ENCODE assay signal across 13 cellular contexts in the genomic region with DNA sequence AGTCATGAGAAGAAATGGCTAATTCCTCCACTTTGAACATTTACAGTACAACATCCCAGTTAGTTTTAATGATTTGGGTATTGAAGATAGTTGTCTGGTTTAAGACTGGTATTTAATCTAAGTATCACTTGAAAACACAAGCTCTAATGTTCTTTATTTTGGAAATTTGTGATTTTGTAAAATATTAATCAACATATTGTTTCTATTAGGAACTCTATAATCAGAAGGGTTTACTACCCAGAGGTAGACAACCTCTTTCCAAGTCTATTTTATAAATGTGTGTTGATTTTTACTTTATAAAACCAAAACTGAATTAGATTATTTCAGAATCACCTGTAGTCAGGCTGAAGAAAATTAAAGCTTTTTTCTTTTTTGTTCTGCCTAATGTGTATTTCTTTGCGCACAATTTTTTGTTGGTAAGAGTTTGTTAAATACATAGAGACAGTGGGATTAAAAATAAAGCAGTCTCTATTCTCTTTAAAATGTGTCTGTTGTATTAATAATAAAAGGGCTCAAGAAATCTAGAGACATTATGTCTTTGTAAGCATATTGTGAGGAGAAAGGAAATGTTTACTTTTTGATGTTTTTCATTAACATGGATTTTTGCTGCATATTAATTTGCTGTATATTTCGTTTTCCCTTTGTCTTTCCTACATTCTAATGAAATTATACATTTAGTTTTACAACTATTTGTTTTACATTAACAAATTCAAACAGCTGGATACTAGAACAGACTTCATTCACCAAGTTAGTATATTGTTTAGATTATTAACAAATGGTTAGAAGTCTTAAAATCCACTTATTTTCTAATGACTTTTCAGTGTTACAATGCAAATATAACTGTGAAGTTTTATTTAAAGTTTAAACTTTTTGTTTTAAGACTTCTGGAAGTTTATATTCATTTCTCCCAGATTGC. TPM values are rescaled to one million over a fixed set of nuclear protein-coding genes. Genes with fewer than 3 reads are reported as not detected.
DNase-seq lines count a peak whose midpoint lies in the region; ATAC-seq, FAIRE-seq and TF ChIP-seq lines count a peak whose summit lies in the region.
"Had no signal": no experiment of that assay in that cellular context is flagged by ENCODE, and none has a peak within 500 bp of the region (broad histone marks: within the 10 kb centered on the region; RNA-seq: fewer than 3 reads in every experiment).

No MANE protein-coding gene starts in this region.

- H3K4me3 ChIP-seq in HepG2 (replicated peaks in 1 of 3; ENCODE audit: insufficient read depth in 1 of 3, low read depth in 2 of 3, low read length in 3 of 3) (peak overlapping the region; percentile 82 to 95 (median 93); a peak in 4 of 6 replicates), right lobe of liver (no peak overlapping the region), WERI-Rb-1 (ENCODE audit: low read depth, low read length) (peak overlapping the region; percentile 68), fibroblast of the aortic adventitia (ENCODE audit: low read depth, low read length) (peak overlapping the region; percentile 37), vagina (no peak overlapping the region)

- DNase-seq in HepG2 (ENCODE audit: low spot score) (no peak), right lobe of liver (no peak), WERI-Rb-1 (no peak), fibroblast of the aortic adventitia (ENCODE audit: low read depth) (no peak), vagina (ENCODE audit: extremely low spot score in 2 of 2) (no peak), GM13977 (ENCODE audit: low spot score) (no peak), GM20000 (ENCODE audit: low spot score) (no peak), 8988T (no peak)
- DNase-seq: kidney; NCI-H446 treated with DMSO at 0.1 percent for 48 hours; stimulated activated CD4-positive, alpha-beta T cell treated with anti-CD3 and anti-CD28 coated beads, Interleukin-4, amount 100 ng/mL, for 4 hours had no signal

- H3K27ac ChIP-seq in HepG2 (ENCODE audit: extremely low read length, insufficient read depth, low read length) (no peak overlapping the region), right lobe of liver (no peak overlapping the region), WERI-Rb-1 (peak overlapping the region; percentile 97), vagina (peak overlapping the region; percentile 99)
- H3K27ac ChIP-seq: SJSA1 had no signal

- TF ChIP-seq EP300 in HepG2 (IDR thresholded peaks at IDR 0.05; ENCODE audit: low read depth in 2 of 2, low read length in 2 of 2), result no peak
- no peak for TF ChIP-seq EP300 in HepG2 (CRISPR knock-in tag; IDR thresholded peaks at IDR 0.05; ENCODE audit: borderline replicate concordance)

- WGBS in HepG2 (ENCODE audit: low lambda C conversion rate), result 74% methylated on average over 2 of the region's 2 CpGs
- WGBS in right lobe of liver (ENCODE audit: insufficient coverage, low coverage, low lambda C conversion rate, missing lambda C conversion rate), result 72% methylated on average over 2 of the region's 2 CpGs

- TF ChIP-seq RAD21 in HepG2 (CRISPR knock-in tag; IDR thresholded peaks at IDR 0.05), result no peak

- BruUV-seq in HepG2 (replicated peaks; lab: Mats Ljungman, UMichigan), result no TSS peak

- POLR2A ChIA-PET in HepG2 (lab: Yijun Ruan, JAX), result no interaction called here

- ATAC-seq in HepG2, result no peak
- no peak for ATAC-seq in right lobe of liver

- H3K36me3 ChIP-seq in HepG2 (replicated peaks in 1 of 2; ENCODE audit: control insufficient read depth in 1 of 2, insufficient read depth in 2 of 2, low read length in 2 of 2), result no peaks in the 10 kb centered on the region
- no peaks in the 10 kb centered on the region for H3K36me3 ChIP-seq in right lobe of liver
- H3K36me3 ChIP-seq in WERI-Rb-1, result peaks cover 8% of the 10 kb centered on the region
- H3K36me3 ChIP-seq in vagina, result no peaks in the 10 kb centered on the region

- intact Hi-C loops in HepG2 (cut with micrococcal nuclease; ENCODE audit: unreplicated experiment) (loop anchor here (5.0 kb wide), 2 partner anchors 32 to 33 kb away; no protein-coding TSS in a partner anchor), right lobe of liver (cut with DNase I) (no loop called here), vagina (cut with DNase I) (no loop called here)

- TF ChIP-seq POLR2A in HepG2 (IDR thresholded peaks at IDR 0.05; ENCODE audit: insufficient read depth in 1 of 2, low read depth in 2 of 2, low read length in 2 of 2) (no peak), right lobe of liver (IDR thresholded peaks at IDR 0.05) (no peak), vagina (IDR thresholded peaks at IDR 0.05) (no peak)

- CTCF ChIA-PET in HepG2 (lab: Yijun Ruan, JAX; ENCODE audit: low intra/inter-chr PET ratio, low total read pairs), result no interaction called here

- H3K27me3 ChIP-seq in HepG2 (ENCODE audit: control insufficient read depth in 1 of 2, insufficient read depth in 2 of 2, low read length in 2 of 2) (no peaks in the 10 kb centered on the region; a peak in 1 of 5 replicates), right lobe of liver (no peaks in the 10 kb centered on the region), WERI-Rb-1 (ENCODE audit: insufficient read depth, low read depth, severe bottlenecking) (no peaks in the 10 kb centered on the region), vagina (no peaks in the 10 kb centered on the region)

- H3K4me1 ChIP-seq in HepG2 (ENCODE audit: insufficient read depth, low read length) (peaks cover 49% of the 10 kb centered on the region), right lobe of liver (peaks cover 0 to 27% (median 6%) of the 10 kb centered on the region in 4 donors), vagina (peaks cover 61% of the 10 kb centered on the region)

- H3K9me3 ChIP-seq in HepG2 (ENCODE audit: low read length) (no peaks in the 10 kb centered on the region), right lobe of liver (no peaks in the 10 kb centered on the region), WERI-Rb-1 (ENCODE audit: severe bottlenecking) (no peaks in the 10 kb centered on the region), vagina (no peaks in the 10 kb centered on the region)
- H3K9me3 ChIP-seq: SJSA1 had no signal

- TF ChIP-seq CTCF in HepG2 (CRISPR knock-in tag; IDR thresholded peaks at IDR 0.05) (no peak), right lobe of liver (IDR thresholded peaks at IDR 0.05) (no peak), WERI-Rb-1 (IDR thresholded peaks at IDR 0.05; ENCODE audit: low read depth, low read length) (no peak), fibroblast of the aortic adventitia (IDR thresholded peaks at IDR 0.05; ENCODE audit: insufficient read depth, low read length) (no peak), vagina (IDR thresholded peaks at IDR 0.05) (no peak), GM13977 (IDR thresholded peaks at IDR 0.05; ENCODE audit: extremely low read depth, insufficient read depth, missing control alignments) (no peak), GM20000 (IDR thresholded peaks at IDR 0.05; ENCODE audit: extremely low read depth, missing control alignments) (no peak)

- no peak overlapping the region for H3K9ac ChIP-seq in HepG2 (ENCODE audit: insufficient read depth, low read depth, low read length)

- H3K79me2 ChIP-seq in HepG2 (ENCODE audit: insufficient read depth, low read length), result peaks cover 54% of the 10 kb centered on the region

- peaks cover 7% of the 10 kb centered on the region for H4K20me1 ChIP-seq in HepG2 (ENCODE audit: insufficient read depth, low read length)

- in situ Hi-C loops in HepG2 (cut with HindIII; ENCODE audit: extremely low pct_ligation_motif_present, low pct_unique_long_range_greater_than_20kb) (no loop called here), GM13977 (cut with MboI; ENCODE audit: low pct_unique_long_range_greater_than_20kb, low sequenced_read_pairs, unreplicated experiment) (no loop called here)

- no peak for FAIRE-seq in HepG2 (lab: Jason Lieb, UNC)
- FAIRE-seq: bronchial epithelial cell, kidney had no signal

- H2AFZ ChIP-seq in HepG2 (ENCODE audit: low read length), result no peak overlapping the region

- H3K4me2 ChIP-seq in HepG2 (ENCODE audit: low read depth, low read length), result peak overlapping the region; percentile 79

RNA-seq across cellular contexts. Expression of gene PURA, which starts 3.8 kb away (rescaled TPM):
- total RNA-seq in HepG2 (2016; rRNA removed; fragmentation: Illumina TruSeq; extraction: Trizol) (5.0 and 6.8 TPM in 2 replicates), right lobe of liver (10 to 100 TPM in 4 of 6 experiments, 1 to 10 TPM in 2; 8.7 to 14.1 (median 12.1) TPM), fibroblast of the aortic adventitia (ENCODE audit: low replicate concordance) (30.4 and 33.8 TPM in 2 replicates), vagina (29.7 TPM)
- 0.30 and 0.97 TPM in 2 replicates for total RNA-seq in HepG2 (2016; cell fraction: cytosol; rRNA removed; fragmentation: Illumina TruSeq; extraction: Trizol; ENCODE audit: low read depth)
- 4.7 and 5.6 TPM in 2 replicates for total RNA-seq in HepG2 (2016; cell fraction: insoluble cytoplasmic fraction; rRNA removed; fragmentation: Illumina TruSeq; extraction: Trizol)
- total RNA-seq in HepG2 (2016; cell fraction: membrane; rRNA removed; fragmentation: Illumina TruSeq; extraction: Trizol), result 2.4 and 2.5 TPM in 2 replicates
- total RNA-seq in HepG2 (2016; cell fraction: nucleus; rRNA removed; fragmentation: Illumina TruSeq; extraction: Trizol), result 12.4 and 12.9 TPM in 2 replicates
- 1.9 and 2.0 TPM in 2 replicates for polyA plus RNA-seq in HepG2 (2011; rRNA removed)
- polyA plus RNA-seq in HepG2 (2011; cell fraction: cytosol; rRNA removed), result 1.0 and 1.4 TPM in 2 replicates
- 2.3 and 2.9 TPM in 2 replicates for polyA plus RNA-seq in HepG2 (2011; cell fraction: nucleus; rRNA removed)
- polyA plus RNA-seq in HepG2 (2012), result 4.9 and 5.4 TPM in 2 replicates
- polyA plus RNA-seq in HepG2 (2016; cell fraction: cytosol; fragmentation: Illumina TruSeq; extraction: Trizol; ENCODE audit: low read depth), result 0.85 and 1.1 TPM in 2 replicates
- 5.5 and 6.1 TPM in 2 replicates for polyA plus RNA-seq in HepG2 (2016; cell fraction: insoluble cytoplasmic fraction; fragmentation: Illumina TruSeq; extraction: Trizol; ENCODE audit: low read depth)
- polyA plus RNA-seq in HepG2 (2016; cell fraction: membrane; fragmentation: Illumina TruSeq; extraction: Trizol; ENCODE audit: low read depth), result 1.4 and 1.9 TPM in 2 replicates
- polyA plus RNA-seq in HepG2 (2016; cell fraction: nucleus; fragmentation: Illumina TruSeq; extraction: Trizol; ENCODE audit: insufficient read depth, low read depth), result 6.2 and 7.4 TPM in 2 replicates
- polyA minus RNA-seq in HepG2 (2011; rRNA and poly(A)+ RNA removed; ENCODE audit: low replicate concordance), result 2.9 and 3.8 TPM in 2 replicates
- 5.7 and 6.0 TPM in 2 replicates for polyA minus RNA-seq in HepG2 (2011; cell fraction: cytosol; rRNA and poly(A)+ RNA removed)
- polyA minus RNA-seq in HepG2 (2011; cell fraction: nucleus; rRNA and poly(A)+ RNA removed), result 26.4 and 31.0 TPM in 2 replicates

RNA-seq across cellular contexts. Expression of gene IGIP, which starts 15.7 kb away (rescaled TPM):
- 2.1 and 2.4 TPM in 2 replicates for total RNA-seq in HepG2 (2016; rRNA removed; fragmentation: Illumina TruSeq; extraction: Trizol)
- 0.09 and 0.10 TPM in 2 replicates for total RNA-seq in HepG2 (2016; cell fraction: cytosol; rRNA removed; fragmentation: Illumina TruSeq; extraction: Trizol; ENCODE audit: low read depth)
- total RNA-seq in HepG2 (2016; cell fraction: insoluble cytoplasmic fraction; rRNA removed; fragmentation: Illumina TruSeq; extraction: Trizol), result 1.8 and 2.2 TPM in 2 replicates
- total RNA-seq in HepG2 (2016; cell fraction: membrane; rRNA removed; fragmentation: Illumina TruSeq; extraction: Trizol), result 0.34 and 0.59 TPM in 2 replicates
- total RNA-seq in HepG2 (2016; cell fraction: nucleus; rRNA removed; fragmentation: Illumina TruSeq; extraction: Trizol), result 8.3 and 8.9 TPM in 2 replicates
- polyA plus RNA-seq in HepG2 (2011; rRNA removed), result 1.4 and 1.7 TPM in 2 replicates
- 0.51 and 0.97 TPM in 2 replicates for polyA plus RNA-seq in HepG2 (2011; cell fraction: cytosol; rRNA removed)
- polyA plus RNA-seq in HepG2 (2011; cell fraction: nucleus; rRNA removed), result 3.2 and 4.1 TPM in 2 replicates
- 3.6 TPM in 2 replicates for polyA plus RNA-seq in HepG2 (2012)
- 0.14 TPM in 1 of 2 replicates, not detected in the other for polyA plus RNA-seq in HepG2 (2016; cell fraction: cytosol; fragmentation: Illumina TruSeq; extraction: Trizol; ENCODE audit: low read depth)
- polyA plus RNA-seq in HepG2 (2016; cell fraction: insoluble cytoplasmic fraction; fragmentation: Illumina TruSeq; extraction: Trizol; ENCODE audit: low read depth), result 1.4 and 1.5 TPM in 2 replicates
- polyA plus RNA-seq in HepG2 (2016; cell fraction: membrane; fragmentation: Illumina TruSeq; extraction: Trizol; ENCODE audit: low read depth), result 0.10 and 0.17 TPM in 2 replicates
- 4.7 and 5.2 TPM in 2 replicates for polyA plus RNA-seq in HepG2 (2016; cell fraction: nucleus; fragmentation: Illumina TruSeq; extraction: Trizol; ENCODE audit: insufficient read depth, low read depth)
- 1.4 and 1.8 TPM in 2 replicates for polyA minus RNA-seq in HepG2 (2011; rRNA and poly(A)+ RNA removed; ENCODE audit: low replicate concordance)
- polyA minus RNA-seq in HepG2 (2011; cell fraction: cytosol; rRNA and poly(A)+ RNA removed), result 1.4 and 1.7 TPM in 2 replicates
- 11.8 and 12.3 TPM in 2 replicates for polyA minus RNA-seq in HepG2 (2011; cell fraction: nucleus; rRNA and poly(A)+ RNA removed)
- 1 to 10 TPM; 4.4 to 7.1 (median 6.5) TPM for total RNA-seq in right lobe of liver
- 7.8 and 13.7 TPM in 2 replicates for total RNA-seq in fibroblast of the aortic adventitia (ENCODE audit: low replicate concordance)
- 16.7 TPM for total RNA-seq in vagina

Comparison
In these comparisons a context has a peak if more than half of its experiments do, and no peak if none do; other contexts are left out.
1. H3K4me3 ChIP-seq: peak in HepG2 (3 of 3), WERI-Rb-1 (single experiment) and fibroblast of the aortic adventitia (single experiment); none in right lobe of liver (0 of 3) and vagina (0 of 2).
2. H3K27ac ChIP-seq: peak in WERI-Rb-1 (single experiment) and vagina (single experiment); none in HepG2 (single experiment) and right lobe of liver (0 of 3).